23 cellular contexts compared by ENCODE assay signal in the genomic region with DNA sequence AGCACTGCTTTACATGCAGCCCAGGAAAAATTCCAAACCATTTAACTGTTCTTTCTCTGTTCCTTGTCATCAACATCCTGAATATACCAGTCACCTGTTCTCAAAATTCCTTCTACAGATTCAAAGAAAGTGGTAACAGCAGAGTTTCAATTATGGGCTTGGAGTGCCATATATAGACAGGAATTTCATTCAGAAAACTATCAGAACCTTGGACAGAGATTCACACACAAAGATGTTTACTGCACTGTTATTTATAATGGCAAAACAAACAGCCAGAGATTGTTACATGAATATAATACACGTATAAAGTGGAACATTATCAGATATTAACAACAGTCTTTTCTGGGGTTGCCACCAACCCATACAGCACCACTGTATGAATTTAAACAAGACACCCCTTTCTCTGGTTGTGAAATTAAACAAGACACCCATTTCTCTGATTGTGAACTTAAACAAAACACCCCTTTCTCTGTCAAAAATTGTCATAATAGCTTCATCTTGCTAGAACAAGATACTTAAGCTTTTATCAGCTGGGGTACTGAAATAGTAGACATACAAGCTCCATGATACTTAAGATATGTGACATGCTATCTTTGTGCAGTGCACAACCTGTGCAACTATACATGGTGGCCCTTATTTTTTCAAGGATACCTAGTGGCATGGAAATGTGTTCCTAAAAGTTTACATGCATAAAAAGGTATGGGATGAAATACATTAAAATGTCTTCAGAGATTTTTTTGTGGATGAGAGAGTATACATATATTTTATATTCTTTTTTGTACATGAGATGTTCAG. TPM values are rescaled to one million over a fixed set of nuclear protein-coding genes. Genes with fewer than 3 reads are reported as not detected.
DNase-seq lines count a peak whose midpoint lies in the region; ATAC-seq, FAIRE-seq and TF ChIP-seq lines count a peak whose summit lies in the region.
"Had no signal": no experiment of that assay in that cellular context is flagged by ENCODE, and none has a peak within 500 bp of the region (broad histone marks: within the 10 kb centered on the region; RNA-seq: fewer than 3 reads in every experiment).

No MANE protein-coding gene starts in this region.

- H4K20me1 ChIP-seq in GM23248 (ENCODE audit: insufficient read depth) (no peaks in the 10 kb centered on the region), K562 (replicated peaks; ENCODE audit: control insufficient read depth, insufficient read depth, low read length) (no peaks in the 10 kb centered on the region)

- H3K79me2 ChIP-seq in GM23248 (ENCODE audit: insufficient read depth): peaks cover 7% of the 10 kb centered on the region; the same call in 1 of the 2 replicates
- H3K79me2 ChIP-seq in K562 (ENCODE audit: control insufficient read depth, insufficient read depth, low read length): no peaks in the 10 kb centered on the region

- H3F3A ChIP-seq in GM23248 (ENCODE audit: insufficient read depth): peaks cover 17% of the 10 kb centered on the region; the same call in 1 of the 2 replicates

- no peak for TF ChIP-seq RAD21 in A549 (conservative IDR thresholded peaks at IDR 0.05 in 1 of 2, IDR thresholded peaks at IDR 0.05 in 1 of 2)
- TF ChIP-seq RAD21 in K562 (CRISPR knock-in tag; conservative IDR thresholded peaks at IDR 0.05 in 1 of 2, IDR thresholded peaks at IDR 0.05 in 1 of 2): no peak

- H3K27me3 Mint-ChIP-seq in stimulated activated naive B cell treated with anti-CD40 and anti-IgM and Interleukin-4, amounts not matched to agents 10 μg/mL and 1 μg/mL and 100 μg/mL, for 72 hours: peaks cover 37 to 54% of the 10 kb centered on the region in 2 donors
- no peaks in the 10 kb centered on the region for H3K27me3 Mint-ChIP-seq in chondrocyte (ENCODE audit: low read depth)

- H3K9me3 ChIP-seq in A549: no peaks in the 10 kb centered on the region
- H3K9me3 ChIP-seq in GM23248 (ENCODE audit: low read depth): no peaks in the 10 kb centered on the region
- no peaks in the 10 kb centered on the region for H3K9me3 ChIP-seq in K562 (replicated peaks; ENCODE audit: control insufficient read depth, insufficient read depth, low read depth, low read length)
- H3K9me3 ChIP-seq: HAP-1, Peyer's patch, SJCRH30 had no signal

- H2AFZ ChIP-seq in GM23248 (no peak overlapping the region), K562 (ENCODE audit: low read depth, low read length) (no peak overlapping the region)

- H3K27me3 ChIP-seq in GM23248 (replicated peaks; ENCODE audit: insufficient read depth): no peaks in the 10 kb centered on the region
- H3K27me3 ChIP-seq in K562 (ENCODE audit: control insufficient read depth in 2 of 2, insufficient read depth in 2 of 2, low read length in 2 of 2): peaks cover 0 to 7% of the 10 kb centered on the region in 2 experiments; a peak in 1 of 5 replicates
- H3K27me3 ChIP-seq: Peyer's patch, SJCRH30 had no signal

- intact Hi-C loops in K562 (cut with micrococcal nuclease): no loop called here

- TF ChIP-seq EP300 in A549 (IDR thresholded peaks at IDR 0.05): no peak
- no peak for TF ChIP-seq EP300 in K562 (IDR thresholded peaks at IDR 0.05; ENCODE audit: low read length)

- TF ChIP-seq CTCF in A549 (IDR thresholded peaks at IDR 0.05) (no peak), K562 (IDR thresholded peaks at IDR 0.05 in 2 of 3, conservative IDR thresholded peaks at IDR 0.05 in 1 of 3; ENCODE audit: insufficient read depth in 2 of 3, low read depth in 1 of 3, low read length in 3 of 3) (no peak), chondrocyte (IDR thresholded peaks at IDR 0.05) (no peak)

- CTCF ChIA-PET in A549 (lab: Yijun Ruan, JAX): interaction anchor here (0.7 kb wide), 1 partner anchor 51 kb away, joined by 3 read pairs; no protein-coding TSS in a partner anchor
- CTCF ChIA-PET in K562 (lab: Yijun Ruan, JAX; ENCODE audit: low intra/inter-chr PET ratio): no interaction called here

- H3K4me2 ChIP-seq in A549 (no peak overlapping the region), GM23248 (ENCODE audit: unreplicated experiment) (no peak overlapping the region), K562 (ENCODE audit: insufficient read depth, low read length) (no peak overlapping the region)

- no peaks in the 10 kb centered on the region for H3K36me3 ChIP-seq in GM23248 (ENCODE audit: low read depth)
- no peaks in the 10 kb centered on the region for H3K36me3 ChIP-seq in K562 (ENCODE audit: control insufficient read depth, insufficient read depth, low read length)
- H3K36me3 ChIP-seq: HAP-1, Peyer's patch, SJCRH30 had no signal

- no peak for ATAC-seq in A549
- no peak for ATAC-seq in K562
- no peak for ATAC-seq in stimulated activated naive B cell treated with anti-CD40 and anti-IgM and Interleukin-4, amounts not matched to agents 10 μg/mL and 1 μg/mL and 100 μg/mL, for 72 hours (replicated peaks)
- ATAC-seq in GM18861 (IDR thresholded peaks at IDR 0.05; ENCODE audit: unreplicated experiment): no peak

- no TSS peak for BruUV-seq in K562 (replicated peaks; lab: Mats Ljungman, UMichigan)

- H3K4me3 ChIP-seq in A549 (no peak overlapping the region), GM23248 (no peak overlapping the region), K562 (no peak overlapping the region)
- H3K4me3 ChIP-seq: HAP-1, Peyer's patch, SJCRH30 had no signal

- no peak overlapping the region for H3K4me3 Mint-ChIP-seq in stimulated activated naive B cell treated with anti-CD40 and anti-IgM and Interleukin-4, amounts not matched to agents 10 μg/mL and 1 μg/mL and 100 μg/mL, for 72 hours
- H3K4me3 Mint-ChIP-seq in chondrocyte (ENCODE audit: unreplicated experiment): no peak overlapping the region
- H3K4me3 Mint-ChIP-seq: B cell, CD14-positive monocyte had no signal

- H3K36me3 Mint-ChIP-seq in stimulated activated naive B cell treated with anti-CD40 and anti-IgM and Interleukin-4, amounts not matched to agents 10 μg/mL and 1 μg/mL and 100 μg/mL, for 72 hours: peaks cover 0 to 2% of the 10 kb centered on the region in 2 donors
- no peaks in the 10 kb centered on the region for H3K36me3 Mint-ChIP-seq in chondrocyte (ENCODE audit: low read depth)
- H3K36me3 Mint-ChIP-seq: CD14-positive monocyte had no signal

- peaks cover 7 to 11% of the 10 kb centered on the region in 2 donors for H3K9me3 Mint-ChIP-seq in stimulated activated naive B cell treated with anti-CD40 and anti-IgM and Interleukin-4, amounts not matched to agents 10 μg/mL and 1 μg/mL and 100 μg/mL, for 72 hours
- H3K9me3 Mint-ChIP-seq in chondrocyte (ENCODE audit: low read depth): peaks cover 8% of the 10 kb centered on the region

- no peaks in the 10 kb centered on the region for H3K9me2 ChIP-seq in GM23248 (ENCODE audit: insufficient read depth)

- TF ChIP-seq POLR2A in A549 (IDR thresholded peaks at IDR 0.05; ENCODE audit: low read length) (no peak), K562 (conservative IDR thresholded peaks at IDR 0.05) (no peak)

- H3K27ac ChIP-seq in A549 (no peak overlapping the region), GM23248 (no peak overlapping the region), K562 (ENCODE audit: extremely low read depth, low read depth, low read length) (no peak overlapping the region)
- H3K27ac ChIP-seq: Peyer's patch, SJCRH30 had no signal

- POLR2A ChIA-PET in A549 (lab: Yijun Ruan, JAX): no interaction called here
- POLR2A ChIA-PET in K562 (lab: Yijun Ruan, JAX): no interaction called here

- 0% methylated on average over 1 of the region's 1 CpG for WGBS in A549 (ENCODE audit: missing lambda C conversion rate)
- WGBS in GM23248 (ENCODE audit: low coverage in 1 of 2, low lambda C conversion rate in 2 of 2, missing lambda C conversion rate in 2 of 2), 2 experiments: 67 to 79% methylated on average over 1 of the region's 1 CpG
- 0% methylated on average over 1 of the region's 1 CpG for WGBS in K562 (ENCODE audit: insufficient coverage, low coverage, missing lambda C conversion rate)

- H3K9me1 ChIP-seq in K562 (ENCODE audit: control insufficient read depth, insufficient read depth, low read length): no peaks in the 10 kb centered on the region

- H3K9ac ChIP-seq in GM23248 (no peak overlapping the region), K562 (ENCODE audit: insufficient read depth in 1 of 2, low read depth in 2 of 2, low read length in 2 of 2) (no peak overlapping the region)

- DNase-seq in A549 (ENCODE audit: low read depth in 1 of 2, low spot score in 1 of 2): no peak
- DNase-seq in GM23248: peak; percentile 50
- peak; percentile 9 for DNase-seq in M059J (ENCODE audit: low read depth)
- no peak for DNase-seq in K562 (ENCODE audit: extremely low read depth in 1 of 4, low spot score in 3 of 4)
- DNase-seq in stimulated activated naive B cell treated with anti-CD40 and anti-IgM and Interleukin-4, amounts not matched to agents 10 μg/mL and 1 μg/mL and 100 μg/mL, for 72 hours: no peak
- DNase-seq in NCI-H446 (lab: John Stamatoyannopoulos, UW): no peak
- DNase-seq in chondrocyte (ENCODE audit: low spot score): no peak
- DNase-seq: DMS53; EL; KBM-7; NCI-H1092 treated with DMSO at 0.1 percent for 48 hours; NCI-H1436 treated with DMSO at 0.1 percent for 48 hours; NCI-H1930; NCI-H510A treated with DMSO at 0.1 percent for 48 hours; NCI-H774; NK-92 treated with Interleukin-12 subunit alpha and Interleukin-12 subunit beta, amount 100 ng/mL, for 24 hours; Peyer's patch; SJCRH30 had no signal

- no peak for FAIRE-seq in A549 (lab: Jason Lieb, UNC)
- no peak for FAIRE-seq in K562 (lab: Jason Lieb, UNC)
- FAIRE-seq: D721Med had no signal

- in situ Hi-C loops in GM23248 (cut with MboI): no loop called here
- in situ Hi-C loops in K562 (cut with MboI): no loop called here

- H3K27ac Mint-ChIP-seq in stimulated activated naive B cell treated with anti-CD40 and anti-IgM and Interleukin-4, amounts not matched to agents 10 μg/mL and 1 μg/mL and 100 μg/mL, for 72 hours: no peak overlapping the region
- no peak overlapping the region for H3K27ac Mint-ChIP-seq in chondrocyte (ENCODE audit: unreplicated experiment)
- H3K27ac Mint-ChIP-seq: B cell, CD14-positive monocyte had no signal

- no peaks in the 10 kb centered on the region for H3K4me1 Mint-ChIP-seq in stimulated activated naive B cell treated with anti-CD40 and anti-IgM and Interleukin-4, amounts not matched to agents 10 μg/mL and 1 μg/mL and 100 μg/mL, for 72 hours
- no peaks in the 10 kb centered on the region for H3K4me1 Mint-ChIP-seq in chondrocyte (ENCODE audit: low read depth)
- H3K4me1 Mint-ChIP-seq: B cell, CD14-positive monocyte had no signal

- no peaks in the 10 kb centered on the region for H3K4me1 ChIP-seq in A549
- peaks cover 14% of the 10 kb centered on the region for H3K4me1 ChIP-seq in GM23248 (ENCODE audit: insufficient read depth)
- H3K4me1 ChIP-seq in K562 (replicated peaks in 1 of 2; ENCODE audit: control insufficient read depth in 2 of 2, insufficient read depth in 2 of 2, low read length in 2 of 2): no peaks in the 10 kb centered on the region
- H3K4me1 ChIP-seq: HAP-1, Peyer's patch, SJCRH30 had no signal

RNA-seq across cellular contexts. Expression of a gene that starts 12.6 kb away (rescaled TPM):
- polyA plus RNA-seq in A549 (2011; rRNA removed): 0.71 and 1.0 TPM in 2 replicates
- 0.13 and 0.16 TPM in 2 replicates for polyA plus RNA-seq in A549 (2012; cell fraction: cytosol; rRNA removed)
- 1.6 and 1.7 TPM in 2 replicates for polyA plus RNA-seq in A549 (2012; cell fraction: nucleus; rRNA removed)
- 0.13 to 0.27 TPM (median 0.26 TPM) in 3 replicates for polyA plus RNA-seq in A549 (2017; fragmentation: RNase III; extraction: RNeasy Plus Mini Kit Qiagen cat#74134 plus additional on column Dnase treatment)
- polyA minus RNA-seq in A549 (2011; rRNA and poly(A)+ RNA removed): 0.58 and 0.62 TPM in 2 replicates
- 8.5 and 8.6 TPM in 2 replicates for total RNA-seq in GM23248 (2014; rRNA removed; shearing (Covaris generic))
- polyA plus RNA-seq in GM23248 (2016; fragmentation: Nextera tagmentation; extraction: Ambion mirVana): 2.3 and 3.0 TPM in 2 replicates
- total RNA-seq in M059J (2014; rRNA removed; shearing (Covaris generic)): 3.2 and 8.5 TPM in 2 replicates
- 0.74 and 0.95 TPM in 2 replicates for total RNA-seq in K562 (2011; cell fraction: chromatin; rRNA removed; ENCODE audit: low replicate concordance)
- 0.13 and 0.17 TPM in 2 replicates for total RNA-seq in K562 (2011; cell fraction: nucleolus; rRNA removed)
- total RNA-seq in K562 (2011; cell fraction: nucleoplasm; rRNA removed): 0.51 and 1.5 TPM in 2 replicates
- 0.04 and 0.09 TPM in 2 replicates for total RNA-seq in K562 (2014; rRNA removed)
- total RNA-seq in K562 (2014; rRNA removed; fragmentation: Illumina TruSeq; extraction: Trizol): 0.15 TPM in 1 of 2 replicates, not detected in the other
- 0.18 TPM in 1 of 2 replicates, not detected in the other for total RNA-seq in K562 (2015; rRNA removed; fragmentation: Illumina TruSeq; extraction: Trizol)
- total RNA-seq in K562 (2021): 0.04 TPM in 1 of 2 replicates, not detected in the other
- polyA plus RNA-seq in K562 (2011; rRNA removed): 0.08 and 0.11 TPM in 2 replicates
- polyA plus RNA-seq in K562 (2011; cell fraction: cytosol; rRNA removed): 0.03 and 0.07 TPM in 2 replicates
- polyA plus RNA-seq in K562 (2011; cell fraction: nucleus; rRNA removed): 0.08 and 0.40 TPM in 2 replicates
- polyA plus RNA-seq in K562 (2012): 0.28 and 0.31 TPM in 2 replicates
- polyA plus RNA-seq in K562 (2014; fragmentation: Illumina TruSeq; extraction: Trizol): 0.04 and 0.08 TPM in 2 replicates
- polyA plus RNA-seq in K562 (2014; fragmentation: Nextera tagmentation; extraction: Ambion mirVana): under 1 TPM; 0.08 to 0.20 TPM
- 0.01 and 0.03 TPM in 2 replicates for polyA plus RNA-seq in K562 (2014; rRNA removed)
- not detected in 2 replicates for polyA minus RNA-seq in K562 (2011; rRNA and poly(A)+ RNA removed)
- polyA minus RNA-seq in K562 (2011; cell fraction: cytosol; rRNA and poly(A)+ RNA removed): not detected in 2 replicates
- 0.13 and 0.22 TPM in 2 replicates for polyA minus RNA-seq in K562 (2011; cell fraction: nucleus; rRNA and poly(A)+ RNA removed)
- total RNA-seq in chondrocyte: 0.41 to 0.58 TPM (median 0.42 TPM) in 3 replicates

Comparison
In these comparisons a context has a peak if more than half of its experiments do, and no peak if none do; other contexts are left out.
1. DNase-seq: peak in GM23248 (single experiment) and M059J (single experiment); none in A549 (0 of 2), K562 (0 of 4), stimulated activated naive B cell treated with anti-CD40 and anti-IgM and Interleukin-4, amounts not matched to agents 10 μg/mL and 1 μg/mL and 100 μg/mL, for 72 hours (single experiment), NCI-H446 (0 of 2) and chondrocyte (single experiment).